23 cellular contexts compared by ENCODE assay signal in the genomic region with DNA sequence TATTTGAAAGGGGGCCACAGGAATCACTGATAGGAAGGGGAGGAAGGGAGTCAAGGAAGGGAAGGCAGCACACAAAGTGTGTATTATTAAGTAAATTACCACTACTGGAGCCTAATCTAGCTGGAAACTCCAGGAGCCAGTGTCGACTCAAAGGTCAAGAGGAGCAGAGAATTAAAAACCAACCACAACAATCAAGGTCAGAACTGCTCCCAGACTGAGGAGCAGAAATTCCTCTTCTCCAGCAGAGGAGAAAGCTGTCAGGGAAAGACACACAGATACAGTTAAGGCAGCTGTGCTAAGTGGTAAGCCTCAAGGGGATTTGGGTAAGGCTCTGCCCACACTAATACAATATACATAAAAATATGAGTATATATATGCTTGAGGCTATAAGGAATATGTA.
DNase-seq lines count a peak whose midpoint lies in the region; ATAC-seq, FAIRE-seq and TF ChIP-seq lines count a peak whose summit lies in the region.
"Had no signal": no experiment of that assay in that cellular context is flagged by ENCODE, and none has a peak within 500 bp of the region (broad histone marks: within the 10 kb centered on the region; RNA-seq: fewer than 3 reads in every experiment).

No MANE protein-coding gene starts in this region.

- H3K36me3 ChIP-seq in keratinocyte (ENCODE audit: control insufficient read depth in 2 of 2, extremely low read depth in 1 of 2, insufficient read depth in 2 of 2, low read length in 2 of 2) (no peaks in the 10 kb centered on the region), WERI-Rb-1 (no peaks in the 10 kb centered on the region), ovary (no peaks in the 10 kb centered on the region)
- H3K36me3 ChIP-seq: breast epithelium, neutrophil had no signal

- no peaks in the 10 kb centered on the region for H3K27me3 ChIP-seq in keratinocyte (ENCODE audit: control insufficient read depth, extremely low read depth, insufficient read depth, low read length)
- H3K27me3 ChIP-seq in WERI-Rb-1 (ENCODE audit: insufficient read depth, low read depth, severe bottlenecking): no peaks in the 10 kb centered on the region
- no peaks in the 10 kb centered on the region for H3K27me3 ChIP-seq in ovary
- H3K27me3 ChIP-seq: breast epithelium, neutrophil had no signal

- DNase-seq in HFFc6 (no peak), RPMI7951 (ENCODE audit: low read depth) (peak; percentile 43), keratinocyte (ENCODE audit: low read depth, low spot score) (no peak), renal cortical epithelial cell (ENCODE audit: low read depth) (peak; percentile 89), WERI-Rb-1 (no peak), ovary (no peak), cerebellar nuclear complex (lab: John Stamatoyannopoulos, UW) (no peak)
- DNase-seq: activated CD4-positive, alpha-beta T cell treated with anti-CD3 and anti-CD28 coated beads for 4 hours; activated naive CD4-positive, alpha-beta T cell treated with Interleukin-2 at 50 U/mL for 16 hours; activated T-cell treated with anti-CD3 and anti-CD28 coated beads, Interleukin-2, amount 50 U/mL, for 48 hours; amniotic stem cell; CD8-positive, alpha-beta T cell; cortex of kidney; DMS79; MM.1S; NCI-H1436 treated with DMSO at 0.1 percent for 48 hours; NCI-H510A treated with DMSO at 0.1 percent for 48 hours; Right ventricle myocardium superior; stimulated activated CD4-positive, alpha-beta T cell treated with anti-CD3 and anti-CD28 coated beads, Interleukin-4, amount 100 ng/mL, for 1 hour; stimulated activated naive CD8-positive, alpha-beta T cell treated with anti-CD3 and anti-CD28 coated beads, Interleukin-15, Interleukin-2, amounts not matched to agents 100 U/mL and 50 U/mL, for 24 hours had no signal

- no peaks in the 10 kb centered on the region for H3K36me3 Mint-ChIP-seq in HFFc6 (ENCODE audit: low read depth)
- H3K36me3 Mint-ChIP-seq: CD8-positive, alpha-beta T cell had no signal

- TF ChIP-seq CTCF in HFFc6 (IDR thresholded peaks at IDR 0.05) (no peak), keratinocyte (optimal IDR thresholded peaks at IDR 0.05 in 1 of 3, IDR thresholded peaks at IDR 0.05 in 1 of 3, conservative IDR thresholded peaks at IDR 0.05 in 1 of 3; ENCODE audit: extremely low read depth in 1 of 3, insufficient read depth in 2 of 3, low read length in 3 of 3) (no peak), WERI-Rb-1 (IDR thresholded peaks at IDR 0.05; ENCODE audit: low read depth, low read length) (no peak), ovary (IDR thresholded peaks at IDR 0.05) (no peak)

- H3K27me3 Mint-ChIP-seq in HFFc6 (ENCODE audit: insufficient read depth): no peaks in the 10 kb centered on the region

- no peak overlapping the region for H3K27ac ChIP-seq in keratinocyte (ENCODE audit: control insufficient read depth, insufficient read depth, low read length)
- H3K27ac ChIP-seq in WERI-Rb-1: no peak overlapping the region
- H3K27ac ChIP-seq in ovary: no peak overlapping the region
- H3K27ac ChIP-seq: breast epithelium, neutrophil had no signal

- no peaks in the 10 kb centered on the region for H3K79me2 ChIP-seq in keratinocyte (ENCODE audit: control insufficient read depth, insufficient read depth, low read length)

- H3K9me3 ChIP-seq in keratinocyte (ENCODE audit: control insufficient read depth, low read depth, low read length) (no peaks in the 10 kb centered on the region), WERI-Rb-1 (ENCODE audit: severe bottlenecking) (no peaks in the 10 kb centered on the region), ovary (no peaks in the 10 kb centered on the region)
- H3K9me3 ChIP-seq: breast epithelium, neutrophil had no signal

- H3K9ac ChIP-seq in keratinocyte (ENCODE audit: control insufficient read depth, extremely low read depth, insufficient read depth, low read length): no peak overlapping the region

- 3 to 19% (median 8%) methylated on average over 1 of the region's 1 CpG for WGBS in ovary, 3 donors

- H3K4me2 ChIP-seq in keratinocyte (ENCODE audit: control insufficient read depth, extremely low read depth, insufficient read depth, low read depth, low read length): no peak overlapping the region

- H2AFZ ChIP-seq in keratinocyte (ENCODE audit: control insufficient read depth, low read length): no peak overlapping the region

- no peaks in the 10 kb centered on the region for H3K9me3 Mint-ChIP-seq in HFFc6
- H3K9me3 Mint-ChIP-seq: CD8-positive, alpha-beta T cell had no signal

- dilution Hi-C loops in keratinocyte (cut with MboI; ENCODE audit: extremely low pct_ligation_motif_present, low sequenced_read_pairs): no loop called here

- H3K4me1 ChIP-seq in keratinocyte (ENCODE audit: control insufficient read depth, extremely low read depth, insufficient read depth, low read length) (no peaks in the 10 kb centered on the region), ovary (ENCODE audit: insufficient read depth) (no peaks in the 10 kb centered on the region)
- H3K4me1 ChIP-seq: breast epithelium had no signal

- intact Hi-C loops in ovary (cut with DNase I): loop anchor here in 1 of 4 donors (10.0 kb wide), 1 partner anchor 728 kb away; no protein-coding TSS in a partner anchor

- H3K9me1 ChIP-seq in keratinocyte (ENCODE audit: control insufficient read depth, extremely low read depth, insufficient read depth, low read length): no peaks in the 10 kb centered on the region

- ATAC-seq in GM18907 (IDR thresholded peaks at IDR 0.05; ENCODE audit: unreplicated experiment): no peak
- ATAC-seq: CD8-positive, alpha-beta T cell; stimulated activated naive CD8-positive, alpha-beta T cell treated with anti-CD3 and anti-CD28 coated beads, Interleukin-15, Interleukin-2, amounts not matched to agents 100 U/mL and 50 U/mL, for 24 hours had no signal

- no peak overlapping the region for H3K4me3 Mint-ChIP-seq in HFFc6
- H3K4me3 Mint-ChIP-seq: CD8-positive, alpha-beta T cell had no signal

- TF ChIP-seq POLR2A in ovary (IDR thresholded peaks at IDR 0.05): no peak

- peak; percentile 17 for FAIRE-seq in keratinocyte (lab: Jason Lieb, UNC)

- H3K27ac Mint-ChIP-seq in HFFc6: peak overlapping the region; percentile 19; the same call in 1 of the 2 replicates
- H3K27ac Mint-ChIP-seq: CD8-positive, alpha-beta T cell had no signal

- peaks cover 57% of the 10 kb centered on the region for H3K4me1 Mint-ChIP-seq in HFFc6 (ENCODE audit: low read depth)

- no peak overlapping the region for H3K4me3 ChIP-seq in keratinocyte (ENCODE audit: control insufficient read depth in 2 of 3, extremely low read depth in 1 of 3, insufficient read depth in 2 of 3, low read depth in 1 of 3, low read length in 3 of 3)
- no peak overlapping the region for H3K4me3 ChIP-seq in WERI-Rb-1 (ENCODE audit: low read depth, low read length)
- H3K4me3 ChIP-seq in ovary: no peak overlapping the region
- H3K4me3 ChIP-seq: breast epithelium had no signal

- no peak for TF ChIP-seq EP300 in ovary (IDR thresholded peaks at IDR 0.05)

- no peaks in the 10 kb centered on the region for H4K20me1 ChIP-seq in keratinocyte (ENCODE audit: control insufficient read depth, extremely low read depth, insufficient read depth, low read length)

Comparison
In these comparisons a context has a peak if more than half of its experiments do, and no peak if none do; other contexts are left out.
1. DNase-seq: peak in RPMI7951 (single experiment) and renal cortical epithelial cell (single experiment); none in HFFc6 (single experiment), keratinocyte (single experiment), WERI-Rb-1 (single experiment), ovary (0 of 5) and cerebellar nuclear complex (0 of 2).